ENCODE assay signal across 20 cellular contexts in the genomic region with DNA sequence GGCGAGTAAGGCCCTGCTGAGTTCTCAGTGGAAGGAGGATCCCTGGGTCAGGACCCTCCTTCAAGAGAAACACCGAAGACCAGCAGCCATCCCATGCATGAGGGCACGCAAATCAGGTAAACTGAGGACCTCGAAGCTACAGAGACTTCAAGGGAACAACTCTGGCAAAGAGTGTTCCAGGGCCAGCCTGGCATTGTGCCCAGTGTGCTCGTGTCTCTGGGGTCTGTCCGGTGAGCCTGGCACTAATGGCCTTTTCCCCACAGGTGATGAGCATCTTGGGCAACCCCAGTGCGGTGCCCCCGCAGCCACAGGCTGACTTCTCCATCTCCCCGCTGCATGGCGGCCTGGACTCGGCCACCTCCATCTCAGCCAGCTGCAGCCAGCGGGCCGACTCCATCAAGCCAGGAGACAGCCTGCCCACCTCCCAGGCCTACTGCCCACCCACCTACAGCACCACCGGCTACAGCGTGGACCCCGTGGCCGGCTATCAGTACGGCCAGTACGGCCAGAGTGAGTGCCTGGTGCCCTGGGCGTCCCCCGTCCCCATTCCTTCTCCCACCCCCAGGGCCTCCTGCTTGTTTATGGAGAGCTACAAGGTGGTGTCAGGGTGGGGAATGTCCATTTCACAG.
A peak's percentile ranks its signal among the peaks of the same experiment; 100 is the strongest.
DNase-seq lines count a peak whose midpoint lies in the region; ATAC-seq and TF ChIP-seq lines count a peak whose summit lies in the region.
"Had no signal": no experiment of that assay in that cellular context is flagged by ENCODE, and none has a peak within 500 bp of the region (broad histone marks: within the 10 kb centered on the region; RNA-seq: fewer than 3 reads in every experiment).

No MANE protein-coding gene starts in this region.

- no peaks in the 10 kb centered on the region for H3K4me1 Mint-ChIP-seq in activated naive CD4-positive, alpha-beta T cell treated with anti-CD3 and anti-CD28 coated beads, Interleukin-2, amount 10 ng/mL, durations not matched to agents 7 days and 5 days
- H3K4me1 Mint-ChIP-seq in endodermal cell, result peaks cover 22% of the 10 kb centered on the region
- H3K4me1 Mint-ChIP-seq: CD4-positive, alpha-beta memory T cell had no signal

- H3K4me3 Mint-ChIP-seq in activated naive CD4-positive, alpha-beta T cell treated with anti-CD3 and anti-CD28 coated beads, Interleukin-2, amount 10 ng/mL, durations not matched to agents 7 days and 5 days, result no peak overlapping the region
- no peak overlapping the region for H3K4me3 Mint-ChIP-seq in endodermal cell
- H3K4me3 Mint-ChIP-seq: CD4-positive, alpha-beta memory T cell; HFFc6 had no signal

- no peaks in the 10 kb centered on the region for H3K79me2 ChIP-seq in osteoblast (ENCODE audit: insufficient read depth, low read length)

- peak; percentile 11 for DNase-seq in activated naive CD4-positive, alpha-beta T cell treated with anti-CD3 and anti-CD28 coated beads, Interleukin-2, amount 10 ng/mL, durations not matched to agents 7 days and 5 days
- DNase-seq in activated naive CD4-positive, alpha-beta T cell treated with Interleukin-2 at 50 U/mL for 16 hours, result no peak
- peak; percentile 35 for DNase-seq in endodermal cell
- peak; percentile 67 for DNase-seq in osteoblast (ENCODE audit: insufficient read length, low spot score, missing footprints)
- DNase-seq in aorta, result peak; percentile 29 to 68
- no peak for DNase-seq in NCI-H524 treated with DMSO at 0.1 percent for 48 hours (lab: John Stamatoyannopoulos, UW)
- DNase-seq in stimulated activated naive CD4-positive, alpha-beta T cell (lab: John Stamatoyannopoulos, UW), result no peak
- DNase-seq: AML-193; CD4-positive, alpha-beta memory T cell; DMS153; DMS79; GDM1; GM23248; HFFc6 had no signal

- CTCF ChIA-PET in activated naive CD4-positive, alpha-beta T cell treated with anti-CD3 and anti-CD28 coated beads, Interleukin-2, amount 10 ng/mL, durations not matched to agents 7 days and 5 days (lab: Charles Lee), result no interaction called here

- no peaks in the 10 kb centered on the region for H3K9me3 Mint-ChIP-seq in activated naive CD4-positive, alpha-beta T cell treated with anti-CD3 and anti-CD28 coated beads, Interleukin-2, amount 10 ng/mL, durations not matched to agents 7 days and 5 days
- H3K9me3 Mint-ChIP-seq in endodermal cell, result no peaks in the 10 kb centered on the region
- H3K9me3 Mint-ChIP-seq: HFFc6 had no signal

- no peak overlapping the region for H3K27ac Mint-ChIP-seq in activated naive CD4-positive, alpha-beta T cell treated with anti-CD3 and anti-CD28 coated beads, Interleukin-2, amount 10 ng/mL, durations not matched to agents 7 days and 5 days
- H3K27ac Mint-ChIP-seq in endodermal cell, result no peak overlapping the region
- H3K27ac Mint-ChIP-seq: CD4-positive, alpha-beta memory T cell; HFFc6 had no signal

- H3K27ac ChIP-seq in endodermal cell (ENCODE audit: low read depth, low read length) (no peak overlapping the region), osteoblast (ENCODE audit: low read depth, low read length) (no peak overlapping the region), aorta (ENCODE audit: low read depth in 1 of 2, low read length in 2 of 2) (no peak overlapping the region)
- H3K27ac ChIP-seq: 22Rv1, A549, C4-2B, GM23248 had no signal

- ATAC-seq in aorta (ENCODE audit: low FRiP score), result no peak
- no peak for ATAC-seq in HG03354 (IDR thresholded peaks at IDR 0.05; ENCODE audit: poor library complexity, severe bottlenecking, unreplicated experiment)
- ATAC-seq: A549, HCT116, HepG2 had no signal

- H3K36me3 ChIP-seq in endodermal cell (ENCODE audit: control insufficient read depth, insufficient read depth, low read length) (no peaks in the 10 kb centered on the region), osteoblast (ENCODE audit: insufficient read depth, low read length) (no peaks in the 10 kb centered on the region), aorta (ENCODE audit: control insufficient read depth in 1 of 2, insufficient read depth in 2 of 2, low read length in 1 of 2) (no peaks in the 10 kb centered on the region)

- no peaks in the 10 kb centered on the region for H3K27me3 ChIP-seq in endodermal cell (ENCODE audit: control insufficient read depth, insufficient read depth, low read length, poor library complexity, severe bottlenecking)
- peaks cover 4% of the 10 kb centered on the region for H3K27me3 ChIP-seq in osteoblast (ENCODE audit: insufficient read depth, low read length)
- H3K27me3 ChIP-seq in aorta (ENCODE audit: control insufficient read depth in 1 of 2, insufficient read depth in 2 of 2, low read length in 1 of 2), result no peaks in the 10 kb centered on the region

- H3K36me3 Mint-ChIP-seq in activated naive CD4-positive, alpha-beta T cell treated with anti-CD3 and anti-CD28 coated beads, Interleukin-2, amount 10 ng/mL, durations not matched to agents 7 days and 5 days, result no peaks in the 10 kb centered on the region
- no peaks in the 10 kb centered on the region for H3K36me3 Mint-ChIP-seq in endodermal cell (ENCODE audit: low read depth)
- H3K36me3 Mint-ChIP-seq: CD4-positive, alpha-beta memory T cell had no signal

- H3K9ac ChIP-seq in endodermal cell (ENCODE audit: extremely low read depth, low read length, poor library complexity, severe bottlenecking), result no peak overlapping the region
- H3K9ac ChIP-seq: GM23248 had no signal

- H3K4me3 ChIP-seq in endodermal cell (ENCODE audit: low read length) (no peak overlapping the region), osteoblast (ENCODE audit: insufficient read depth, low read length) (no peak overlapping the region), aorta (ENCODE audit: low read length in 2 of 2) (no peak overlapping the region)
- H3K4me3 ChIP-seq: A549, GM23248 had no signal

- H3K4me2 ChIP-seq in osteoblast (ENCODE audit: insufficient read depth, low read length), result no peak overlapping the region
- H3K4me2 ChIP-seq: A549 had no signal

- no peak for TF ChIP-seq CTCF in endodermal cell (conservative IDR thresholded peaks at IDR 0.05)
- TF ChIP-seq CTCF in osteoblast (IDR thresholded peaks at IDR 0.05; ENCODE audit: extremely low read depth, low read depth, low read length), result no peak

- peaks cover 39% of the 10 kb centered on the region for H3K27me3 Mint-ChIP-seq in activated naive CD4-positive, alpha-beta T cell treated with anti-CD3 and anti-CD28 coated beads, Interleukin-2, amount 10 ng/mL, durations not matched to agents 7 days and 5 days
- peaks cover 37% of the 10 kb centered on the region for H3K27me3 Mint-ChIP-seq in endodermal cell (ENCODE audit: insufficient read depth)

- H3K9me3 ChIP-seq in endodermal cell (ENCODE audit: control insufficient read depth, low read length) (no peaks in the 10 kb centered on the region), osteoblast (ENCODE audit: low read depth, low read length) (no peaks in the 10 kb centered on the region), aorta (ENCODE audit: control insufficient read depth, low read length) (no peaks in the 10 kb centered on the region)
- H3K9me3 ChIP-seq: A549 had no signal

- peaks cover 12% of the 10 kb centered on the region for H3K4me1 ChIP-seq in endodermal cell (ENCODE audit: control insufficient read depth, insufficient read depth, low read length)
- H3K4me1 ChIP-seq in osteoblast (ENCODE audit: insufficient read depth, low read length), result no peaks in the 10 kb centered on the region
- no peaks in the 10 kb centered on the region for H3K4me1 ChIP-seq in aorta (ENCODE audit: control insufficient read depth in 1 of 2, insufficient read depth in 2 of 2, low read length in 2 of 2)
- H3K4me1 ChIP-seq: A549 had no signal

- intact Hi-C loops in aorta (cut with DNase I), result no loop called here

- H4K20me1 ChIP-seq in osteoblast (ENCODE audit: insufficient read depth, low read length), result no peaks in the 10 kb centered on the region

- no peak overlapping the region for H2AFZ ChIP-seq in osteoblast (ENCODE audit: low read length)
- H2AFZ ChIP-seq: GM23248 had no signal

- WGBS in endodermal cell (ENCODE audit: insufficient coverage in 1 of 2, insufficient read length in 1 of 2), 2 experiments, result 92 to 95% methylated on average over 4 to 21 of the region's 21 CpGs
- WGBS in aorta, 2 donors, result 89 to 93% methylated on average over 21 of the region's 21 CpGs

Comparison
In these comparisons a context has a peak if more than half of its experiments do, and no peak if none do; other contexts are left out.
1. DNase-seq: peak in activated naive CD4-positive, alpha-beta T cell treated with anti-CD3 and anti-CD28 coated beads, Interleukin-2, amount 10 ng/mL, durations not matched to agents 7 days and 5 days (single experiment), endodermal cell (single experiment), osteoblast (single experiment) and aorta (2 of 2); none in activated naive CD4-positive, alpha-beta T cell treated with Interleukin-2 at 50 U/mL for 16 hours (single experiment), NCI-H524 treated with DMSO at 0.1 percent for 48 hours (single experiment) and stimulated activated naive CD4-positive, alpha-beta T cell (0 of 6).